12 cellular contexts compared by ENCODE assay signal in the genomic region with DNA sequence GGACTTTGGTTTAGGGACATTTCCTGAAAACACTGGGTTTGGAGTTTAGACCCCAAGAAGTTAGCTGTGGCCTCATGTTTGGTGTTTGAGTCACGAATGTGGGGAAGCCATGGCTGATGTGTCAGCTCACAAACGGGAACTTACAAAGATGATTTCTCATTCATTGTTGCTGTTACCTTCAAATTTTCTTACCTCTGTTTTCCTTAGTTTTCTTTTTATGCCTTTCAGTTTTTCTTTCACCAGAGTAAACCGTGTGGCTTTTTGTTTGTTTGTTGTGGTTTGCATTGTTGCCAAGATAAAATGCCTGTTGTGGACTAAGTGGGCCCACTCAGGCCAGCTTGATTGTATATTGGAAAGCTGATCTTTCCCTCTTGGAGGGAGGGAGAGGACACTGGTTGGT.
DNase-seq lines count a peak whose midpoint lies in the region; ATAC-seq, FAIRE-seq and TF ChIP-seq lines count a peak whose summit lies in the region.
"Had no signal": no experiment of that assay in that cellular context is flagged by ENCODE, and none has a peak within 500 bp of the region (broad histone marks: within the 10 kb centered on the region; RNA-seq: fewer than 3 reads in every experiment).

No MANE protein-coding gene starts in this region.

- 0 out of 2 replicates have a peak, but pooled peaks cover 2% of the 10 kb centered on the region for H3K79me2 ChIP-seq in SU-DHL-6 (ENCODE audit: insufficient read depth, low read length)

- no peaks in the 10 kb centered on the region for H4K20me1 ChIP-seq in SU-DHL-6 (ENCODE audit: low read depth, low read length)

- H3K27ac ChIP-seq in SU-DHL-6 (ENCODE audit: low read depth, low read length): peak overlapping the region; percentile 84
- H3K27ac ChIP-seq: lower lobe of right lung had no signal

- H3K9me2 ChIP-seq in SU-DHL-6 (replicated peaks; ENCODE audit: insufficient read depth, low read length): no peaks in the 10 kb centered on the region

- TF ChIP-seq CTCF in AG04449 (IDR thresholded peaks at IDR 0.05; ENCODE audit: insufficient read depth, low read length, missing control alignments): no peak
- TF ChIP-seq CTCF in SU-DHL-6 (IDR thresholded peaks at IDR 0.05; ENCODE audit: insufficient read depth, low read length, poor library complexity, severe bottlenecking): no peak
- TF ChIP-seq CTCF in fibroblast of pulmonary artery (IDR thresholded peaks at IDR 0.05; ENCODE audit: low read length, missing control alignments): no peak

- H3F3A ChIP-seq in SU-DHL-6 (ENCODE audit: insufficient read depth): peaks cover 91% of the 10 kb centered on the region

- CTCF ChIA-PET in AG04449 (lab: Yijun Ruan, JAX): interaction anchor here (1.2 to 1.6 kb wide), 2 partner anchors 16 to 220 kb away, joined by 3 read pairs; no protein-coding TSS in a partner anchor

- peak overlapping the region; percentile 32 for H3K4me2 ChIP-seq in SU-DHL-6 (ENCODE audit: low read depth, low read length, poor library complexity, severe bottlenecking)

- no peaks in the 10 kb centered on the region for H3K27me3 ChIP-seq in SU-DHL-6 (ENCODE audit: low read length)
- H3K27me3 ChIP-seq: thyroid gland had no signal

- H2AFZ ChIP-seq in SU-DHL-6 (ENCODE audit: low read depth, low read length, severe bottlenecking): no peak overlapping the region

- no peaks in the 10 kb centered on the region for H3K9me3 ChIP-seq in SU-DHL-6 (ENCODE audit: insufficient read depth, low read length)
- H3K9me3 ChIP-seq: lower lobe of right lung, thyroid gland had no signal

- FAIRE-seq in H54 (lab: Jason Lieb, UNC): peak; percentile 75

- H3K4me3 ChIP-seq in AG04449 (ENCODE audit: low read depth, low read length) (no peak overlapping the region), SU-DHL-6 (ENCODE audit: insufficient read depth, low read length, poor library complexity, severe bottlenecking) (no peak overlapping the region), fibroblast of pulmonary artery (replicated peaks; ENCODE audit: low read depth, low read length) (no peak overlapping the region)
- H3K4me3 ChIP-seq: lower lobe of right lung, thyroid gland had no signal

- TF ChIP-seq POLR2A in H54 (IDR thresholded peaks at IDR 0.05; ENCODE audit: low read depth, low read length): no peak

- ATAC-seq in esophagus mucosa: no peak
- ATAC-seq: lower lobe of right lung, Right ventricle myocardium inferior had no signal

- POLR2A ChIA-PET in AG04449 (lab: Yijun Ruan, JAX): interaction anchor here (1.5 kb wide), 1 partner anchor 293 kb away, joined by 5 read pairs; no protein-coding TSS in a partner anchor

- peaks cover 37% of the 10 kb centered on the region for H3K36me3 ChIP-seq in SU-DHL-6 (ENCODE audit: low read length)

- DNase-seq in AG04449 (ENCODE audit: low read depth, low spot score) (peak; percentile 41), H54 (ENCODE audit: insufficient read length, low spot score) (peak; percentile 46), fibroblast of pulmonary artery (ENCODE audit: low read depth) (peak; percentile 57), GDM1 (lab: John Stamatoyannopoulos, UW) (no peak), mucosa of gallbladder (ENCODE audit: low spot score) (no peak), NCI-H345 treated with DMSO at 0.1 percent for 48 hours (lab: John Stamatoyannopoulos, UW; ENCODE audit: unreplicated experiment) (no peak)
- DNase-seq: lower lobe of right lung, NCI-H1092 treated with DMSO at 0.1 percent for 48 hours, thyroid gland had no signal

- H3K9ac ChIP-seq in SU-DHL-6 (ENCODE audit: low read length): 0 out of 2 replicates have a peak overlapping the region, but pooled peaks have one; percentile 1

Comparison
In these comparisons a context has a peak if more than half of its experiments do, and no peak if none do; other contexts are left out.
1. DNase-seq: peak in AG04449 (single experiment), H54 (single experiment) and fibroblast of pulmonary artery (single experiment); none in GDM1 (single experiment), mucosa of gallbladder (single experiment) and NCI-H345 treated with DMSO at 0.1 percent for 48 hours (single experiment).